In the genomic region with DNA sequence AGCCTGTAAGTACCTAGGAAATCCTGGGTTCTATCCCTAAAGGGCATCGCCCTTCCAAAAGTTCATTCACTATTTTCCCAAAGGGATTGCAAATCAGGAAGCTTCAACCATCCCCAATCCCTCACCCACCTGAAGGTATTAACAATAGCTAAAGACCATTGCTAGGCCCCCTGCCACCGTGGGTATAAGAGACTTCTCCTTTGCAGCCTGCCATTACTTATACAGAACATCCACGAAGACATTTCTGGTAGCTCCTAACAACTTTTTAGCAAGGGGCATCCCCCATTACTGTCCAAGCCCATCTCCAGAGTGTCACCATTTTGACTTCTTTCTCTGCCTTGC, we compare ENCODE assay signal across 8 cellular contexts. TPM values are rescaled to one million over a fixed set of nuclear protein-coding genes. Genes with fewer than 3 reads are reported as not detected.
DNase-seq lines count a peak whose midpoint lies in the region; ATAC-seq and TF ChIP-seq lines count a peak whose summit lies in the region.

No MANE protein-coding gene starts in this region.

- no peak for TF ChIP-seq CTCF in Caco-2 (IDR thresholded peaks at IDR 0.05; ENCODE audit: insufficient read depth in 1 of 2, low read depth in 1 of 2, low read length in 1 of 2, severe bottlenecking in 1 of 2, unreplicated experiment in 1 of 2)
- TF ChIP-seq CTCF in chondrocyte (IDR thresholded peaks at IDR 0.05): no peak

- no peaks in the 10 kb centered on the region for H3K27me3 Mint-ChIP-seq in Caco-2 (ENCODE audit: insufficient read depth, unreplicated experiment)
- H3K27me3 Mint-ChIP-seq in chondrocyte (ENCODE audit: low read depth): peaks cover 28% of the 10 kb centered on the region

- no peaks in the 10 kb centered on the region for H3K36me3 ChIP-seq in Caco-2 (ENCODE audit: control insufficient read depth, insufficient read depth, low read length)
- H3K36me3 ChIP-seq in HUES6 (ENCODE audit: control insufficient read depth, insufficient read depth, low read length): no peaks in the 10 kb centered on the region
- H3K36me3 ChIP-seq in neuron (ENCODE audit: insufficient read depth, low read length): peaks cover 9% of the 10 kb centered on the region

- H3K4me1 ChIP-seq in Caco-2: peaks cover 27% of the 10 kb centered on the region
- peaks cover 6% of the 10 kb centered on the region; the same call in 1 of the 2 replicates for H3K4me1 ChIP-seq in HUES6 (ENCODE audit: control insufficient read depth, insufficient read depth, low read length)
- H3K4me1 ChIP-seq in neuron (ENCODE audit: insufficient read depth, low read length): peaks cover 8% of the 10 kb centered on the region

- ATAC-seq in HG03469 (IDR thresholded peaks at IDR 0.05; ENCODE audit: unreplicated experiment) (no peak), GM18873 (IDR thresholded peaks at IDR 0.05; ENCODE audit: low FRiP score, unreplicated experiment) (no peak)

- CTCF ChIA-PET in Caco-2 (lab: Charles Lee): interaction anchor here (0.8 to 5.3 kb wide), 7 partner anchors 12 to 183 kb away, joined by 3 to 44 read pairs (median 6); a partner anchor contains a TSS

- intact Hi-C loops in Caco-2 (cut with micrococcal nuclease; ENCODE audit: unreplicated experiment): no loop called here

- no peak overlapping the region for H3K27ac ChIP-seq in HUES6 (ENCODE audit: low read depth, low read length)

- H3K27me3 ChIP-seq in Caco-2 (replicated peaks; ENCODE audit: control insufficient read depth, insufficient read depth, low read length): no peaks in the 10 kb centered on the region
- peaks cover 42% of the 10 kb centered on the region for H3K27me3 ChIP-seq in HUES6 (ENCODE audit: control insufficient read depth, insufficient read depth, low read length)
- peaks cover 34% of the 10 kb centered on the region for H3K27me3 ChIP-seq in neuron (ENCODE audit: insufficient read depth, low read length)

- H3K4me3 Mint-ChIP-seq in Caco-2 (ENCODE audit: unreplicated experiment): peak overlapping the region; percentile 70
- H3K4me3 Mint-ChIP-seq in chondrocyte (ENCODE audit: unreplicated experiment): peak overlapping the region; percentile 85

- H3K9me3 ChIP-seq in Caco-2: no peaks in the 10 kb centered on the region
- H3K9me3 ChIP-seq in HUES6 (ENCODE audit: control insufficient read depth, insufficient read depth, low read depth, low read length): no peaks in the 10 kb centered on the region
- no peaks in the 10 kb centered on the region for H3K9me3 ChIP-seq in neuron (ENCODE audit: low read length)

- H3K9me3 Mint-ChIP-seq in Caco-2 (ENCODE audit: unreplicated experiment) (no peaks in the 10 kb centered on the region), chondrocyte (ENCODE audit: low read depth) (no peaks in the 10 kb centered on the region)

- no peak for DNase-seq in Caco-2
- no peak for DNase-seq in chondrocyte (ENCODE audit: low spot score)
- no peak for DNase-seq in pons (ENCODE audit: low spot score)
- DNase-seq in Ammon's horn (ENCODE audit: low spot score): no peak

- BruUV-seq in Caco-2 (replicated peaks; lab: Mats Ljungman, UMichigan): no TSS peak

- POLR2A ChIA-PET in Caco-2 (lab: Charles Lee): interaction anchor here (0.6 to 1.5 kb wide), 3 partner anchors 99 to 180 kb away, joined by 3 to 7 read pairs (median 5); a partner anchor contains a TSS

- H3K4me1 Mint-ChIP-seq in Caco-2 (ENCODE audit: low read depth, unreplicated experiment): peaks cover 6% of the 10 kb centered on the region
- peaks cover 11% of the 10 kb centered on the region for H3K4me1 Mint-ChIP-seq in chondrocyte (ENCODE audit: low read depth)

- peak overlapping the region; percentile 73 for H2AFZ ChIP-seq in neuron (ENCODE audit: low read depth, low read length)

- no peak overlapping the region for H3K9ac ChIP-seq in HUES6 (ENCODE audit: low read length)

- H3K36me3 Mint-ChIP-seq in Caco-2 (ENCODE audit: insufficient read depth, unreplicated experiment): peaks cover 15% of the 10 kb centered on the region
- H3K36me3 Mint-ChIP-seq in chondrocyte (ENCODE audit: low read depth): peaks cover 2% of the 10 kb centered on the region

- H3K27ac Mint-ChIP-seq in Caco-2 (ENCODE audit: unreplicated experiment): no peak overlapping the region
- no peak overlapping the region for H3K27ac Mint-ChIP-seq in chondrocyte (ENCODE audit: unreplicated experiment)

- H3K4me3 ChIP-seq in Caco-2 (ENCODE audit: low read depth, low read length): 0 out of 2 replicates have a peak overlapping the region, but pooled peaks have one; percentile 9
- peak overlapping the region; percentile 36 for H3K4me3 ChIP-seq in HUES6 (ENCODE audit: low read depth, low read length)
- peak overlapping the region; percentile 87 for H3K4me3 ChIP-seq in neuron (ENCODE audit: low read length)

RNA-seq across cellular contexts. Expression of a gene that starts 0.4 kb away (rescaled TPM):
- total RNA-seq in Caco-2 (2022) (51.8 and 53.2 TPM in 2 replicates), chondrocyte (21.1 to 28.7 TPM (median 23.6 TPM) in 3 replicates)

Comparison
In these comparisons a context has a peak if more than half of its experiments do, and no peak if none do; other contexts are left out.
1. H3K4me3 ChIP-seq: peak in every context shown above with its lines; median percentile 87 in neuron; 36 in HUES6; 9 in Caco-2.